In genomic region chr3:32968367-32969087, GRCh38 we compare ENCODE assay signal across 1 cellular context.
A peak's percentile ranks its signal among the peaks of the same experiment; 100 is the strongest.
TF ChIP-seq lines count a peak whose summit lies in the region.

No MANE protein-coding gene starts in this region.

TF ChIP-seq in HepG2, 621 proteins besides CTCF, POLR2A, EP300 and RAD21:
- TF ChIP-seq RBFOX2 (IDR thresholded peaks at IDR 0.05; ENCODE audit: low read depth, low read length) (no peak), GATAD2A (CRISPR knock-in tag; IDR thresholded peaks at IDR 0.05) (0 out of 2 replicates have a peak, but pooled peaks have one; percentile 6)
